Comparison of ENCODE assay signal across 21 cellular contexts in genomic region chr2:3838348-3838747, GRCh38.
"Had no signal": no experiment of that assay in that cellular context is flagged by ENCODE, and none has a peak within 500 bp of the region (broad histone marks: within the 10 kb centered on the region; RNA-seq: fewer than 3 reads in every experiment).

No MANE protein-coding gene starts in this region.

- H3K9ac ChIP-seq: parathyroid adenoma had no signal

- ATAC-seq: esophagus mucosa; gastrocnemius medialis; left lobe of liver; natural killer cell; stimulated activated naive CD8-positive, alpha-beta T cell treated with anti-CD3 and anti-CD28 coated beads, Interleukin-15, amount 100 ng/mL, for 72 hours had no signal

- H3K36me3 Mint-ChIP-seq: natural killer cell, type B pancreatic cell had no signal

- H3K79me2 ChIP-seq: parathyroid adenoma had no signal

- H3K27ac Mint-ChIP-seq: endodermal cell; memory B cell; natural killer cell; progenitor cell of endocrine pancreas; stimulated activated naive CD8-positive, alpha-beta T cell treated with anti-CD3 and anti-CD28 coated beads, Interleukin-15, amount 100 ng/mL, for 72 hours; type B pancreatic cell had no signal

- DNase-seq: effector CD8-positive, alpha-beta T cell; endodermal cell; foreskin fibroblast; gastrocnemius medialis; head of caudate nucleus; kidney; natural killer cell; sigmoid colon; stimulated activated CD8-positive, alpha-beta memory T cell treated with anti-CD3 and anti-CD28 coated beads, Interleukin-4, amount 100 ng/mL, for 48 hours; stimulated activated naive CD4-positive, alpha-beta T cell; stimulated activated naive CD8-positive, alpha-beta T cell treated with anti-CD3 and anti-CD28 coated beads, Interleukin-15, amount 100 ng/mL, for 72 hours had no signal

- H3K4me1 ChIP-seq: gastrocnemius medialis, parathyroid adenoma, sigmoid colon, suprapubic skin had no signal

- H3K4me3 ChIP-seq: gastrocnemius medialis, lung, sigmoid colon, suprapubic skin had no signal

- H3K27me3 ChIP-seq: gastrocnemius medialis, sigmoid colon, suprapubic skin had no signal

- H3K4me1 Mint-ChIP-seq: memory B cell; natural killer cell; stimulated activated naive CD8-positive, alpha-beta T cell treated with anti-CD3 and anti-CD28 coated beads, Interleukin-15, amount 100 ng/mL, for 72 hours had no signal

- H3K27ac ChIP-seq: epithelial cell of prostate, gastrocnemius medialis, parathyroid adenoma, sigmoid colon, suprapubic skin had no signal

- H3K36me3 ChIP-seq: gastrocnemius medialis, sigmoid colon, suprapubic skin had no signal

- H3K9me3 Mint-ChIP-seq: type B pancreatic cell had no signal

- H2AFZ ChIP-seq: parathyroid adenoma had no signal

- H3K9me3 ChIP-seq: gastrocnemius medialis, sigmoid colon, suprapubic skin had no signal

- H3K4me3 Mint-ChIP-seq: endodermal cell; memory B cell; natural killer cell; neural crest cell; stimulated activated naive CD8-positive, alpha-beta T cell treated with anti-CD3 and anti-CD28 coated beads, Interleukin-15, amount 100 ng/mL, for 72 hours; type B pancreatic cell had no signal
